In genomic region chr3:50088725-50089602, GRCh38 we compare ENCODE assay signal across 1 cellular context.
TF ChIP-seq lines count a peak whose summit lies in the region.

Gene RBM5, plus strand, starts transcription at chr3:50088919. Its CDS starts 1,516 bp downstream, at chr3:50090435.

TF ChIP-seq in HCT116, 20 proteins besides CTCF, POLR2A, EP300 and RAD21 (continued from another document):
- no peak for TF ChIP-seq ZBTB33 (IDR thresholded peaks at IDR 0.05; ENCODE audit: extremely low read depth, insufficient replicate concordance, low read length)
- no peak for TF ChIP-seq CEBPB (IDR thresholded peaks at IDR 0.05; ENCODE audit: low read depth)
- TF ChIP-seq SIN3A (IDR thresholded peaks at IDR 0.05; ENCODE audit: low read depth) = peak; percentile 88; the same call in 1 of the 2 replicates
- TF ChIP-seq ELF1 (IDR thresholded peaks at IDR 0.05; ENCODE audit: borderline replicate concordance, low read depth) = no peak; the same call in 1 of the 2 replicates
- TF ChIP-seq CBX3 (IDR thresholded peaks at IDR 0.05; ENCODE audit: low read depth) = peak; percentile 73
- TF ChIP-seq, protein P1, sequence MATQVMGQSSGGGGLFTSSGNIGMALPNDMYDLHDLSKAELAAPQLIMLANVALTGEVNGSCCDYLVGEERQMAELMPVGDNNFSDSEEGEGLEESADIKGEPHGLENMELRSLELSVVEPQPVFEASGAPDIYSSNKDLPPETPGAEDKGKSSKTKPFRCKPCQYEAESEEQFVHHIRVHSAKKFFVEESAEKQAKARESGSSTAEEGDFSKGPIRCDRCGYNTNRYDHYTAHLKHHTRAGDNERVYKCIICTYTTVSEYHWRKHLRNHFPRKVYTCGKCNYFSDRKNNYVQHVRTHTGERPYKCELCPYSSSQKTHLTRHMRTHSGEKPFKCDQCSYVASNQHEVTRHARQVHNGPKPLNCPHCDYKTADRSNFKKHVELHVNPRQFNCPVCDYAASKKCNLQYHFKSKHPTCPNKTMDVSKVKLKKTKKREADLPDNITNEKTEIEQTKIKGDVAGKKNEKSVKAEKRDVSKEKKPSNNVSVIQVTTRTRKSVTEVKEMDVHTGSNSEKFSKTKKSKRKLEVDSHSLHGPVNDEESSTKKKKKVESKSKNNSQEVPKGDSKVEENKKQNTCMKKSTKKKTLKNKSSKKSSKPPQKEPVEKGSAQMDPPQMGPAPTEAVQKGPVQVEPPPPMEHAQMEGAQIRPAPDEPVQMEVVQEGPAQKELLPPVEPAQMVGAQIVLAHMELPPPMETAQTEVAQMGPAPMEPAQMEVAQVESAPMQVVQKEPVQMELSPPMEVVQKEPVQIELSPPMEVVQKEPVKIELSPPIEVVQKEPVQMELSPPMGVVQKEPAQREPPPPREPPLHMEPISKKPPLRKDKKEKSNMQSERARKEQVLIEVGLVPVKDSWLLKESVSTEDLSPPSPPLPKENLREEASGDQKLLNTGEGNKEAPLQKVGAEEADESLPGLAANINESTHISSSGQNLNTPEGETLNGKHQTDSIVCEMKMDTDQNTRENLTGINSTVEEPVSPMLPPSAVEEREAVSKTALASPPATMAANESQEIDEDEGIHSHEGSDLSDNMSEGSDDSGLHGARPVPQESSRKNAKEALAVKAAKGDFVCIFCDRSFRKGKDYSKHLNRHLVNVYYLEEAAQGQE (IDR thresholded peaks at IDR 0.05; ENCODE audit: low read depth) = no peak
- TF ChIP-seq YY1 (IDR thresholded peaks at IDR 0.05; ENCODE audit: extremely low read depth, insufficient replicate concordance, low read depth, low read length) = peak; percentile 95
